Comparison of ENCODE assay signal across 8 cellular contexts in the genomic region with DNA sequence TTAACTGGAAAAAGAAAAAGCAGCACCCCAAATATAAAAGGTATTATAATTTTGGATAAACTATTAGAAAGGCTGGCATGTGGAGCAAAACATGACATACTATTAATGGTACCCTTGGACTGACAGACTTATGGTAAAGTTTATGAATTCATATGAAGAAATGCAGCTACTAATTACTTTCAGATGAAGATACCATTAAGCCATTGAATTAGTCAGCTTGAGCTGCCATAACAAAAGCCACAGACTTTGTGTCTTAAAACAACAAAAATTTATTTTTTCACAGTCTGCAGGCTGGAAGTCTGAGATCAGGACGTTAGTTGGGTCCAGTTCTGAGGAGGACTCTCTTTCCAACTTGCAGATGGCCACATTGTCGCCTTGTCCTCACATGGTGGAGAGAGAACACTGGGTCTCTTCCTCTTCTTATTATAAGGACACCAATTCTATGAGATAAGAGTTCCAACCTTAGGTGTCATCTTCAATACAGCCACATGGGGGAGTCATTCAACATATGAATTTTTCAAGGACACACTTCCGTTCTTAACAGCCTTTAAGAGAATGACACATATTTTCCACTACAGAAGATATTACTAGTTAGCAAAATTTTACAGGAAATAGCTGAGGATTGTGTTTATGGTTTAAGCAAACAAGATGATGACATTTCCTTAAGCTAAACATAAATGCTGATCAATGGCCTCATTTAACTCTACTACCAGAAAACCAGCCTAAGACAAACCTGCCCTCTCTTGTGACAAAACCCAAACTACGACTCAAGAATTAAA. TPM values are rescaled to one million over a fixed set of nuclear protein-coding genes. Genes with fewer than 3 reads are reported as not detected.
DNase-seq lines count a peak whose midpoint lies in the region; ATAC-seq and TF ChIP-seq lines count a peak whose summit lies in the region.

No MANE protein-coding gene starts in this region.

- peaks cover 22% of the 10 kb centered on the region for H3K4me1 Mint-ChIP-seq in activated CD8-positive, alpha-beta T cell treated with anti-CD3 and anti-CD28 coated beads for 36 hours (ENCODE audit: low read depth)

- peaks cover 4% of the 10 kb centered on the region for H3K9me3 Mint-ChIP-seq in activated CD8-positive, alpha-beta T cell treated with anti-CD3 and anti-CD28 coated beads for 36 hours

- intact Hi-C loops in activated CD8-positive, alpha-beta T cell treated with anti-CD3 and anti-CD28 coated beads for 36 hours (cut with micrococcal nuclease), result loop anchor here (1.0 kb wide), 1 partner anchor 19 kb away; no protein-coding TSS in a partner anchor

- no peak overlapping the region for H3K9ac ChIP-seq in fibroblast of lung (ENCODE audit: insufficient read depth, low read length)

- no peaks in the 10 kb centered on the region for H3K9me3 ChIP-seq in fibroblast of lung (ENCODE audit: control insufficient read depth, insufficient read depth, low read depth, low read length)

- H3K27ac Mint-ChIP-seq in activated CD8-positive, alpha-beta T cell treated with anti-CD3 and anti-CD28 coated beads for 36 hours, result peak overlapping the region; percentile 85

- peak; percentile 74 for TF ChIP-seq CTCF in activated CD8-positive, alpha-beta T cell treated with anti-CD3 and anti-CD28 coated beads for 36 hours (IDR thresholded peaks at IDR 0.05)
- TF ChIP-seq CTCF in fibroblast of lung (conservative IDR thresholded peaks at IDR 0.05 in 1 of 2, IDR thresholded peaks at IDR 0.05 in 1 of 2; ENCODE audit: low read depth in 1 of 2, low read length in 2 of 2) (peak; percentile 56 to 66), omental fat pad (IDR thresholded peaks at IDR 0.05) (peak in 1 of 3 donors; percentile 9)

- peak; percentile 94 for DNase-seq in DMS53 treated with DMSO at 0.1 percent for 48 hours (lab: John Stamatoyannopoulos, UW; ENCODE audit: unreplicated experiment)
- DNase-seq in NCI-H526 treated with DMSO at 0.1 percent for 48 hours (lab: John Stamatoyannopoulos, UW), result peak; percentile 85
- peak; percentile 65 for DNase-seq in activated CD8-positive, alpha-beta T cell treated with anti-CD3 and anti-CD28 coated beads for 36 hours
- DNase-seq in fibroblast of lung (ENCODE audit: low read depth in 2 of 2), result peak; percentile 80 to 83
- DNase-seq in omental fat pad (ENCODE audit: low spot score), result no peak
- DNase-seq in NCI-H128 (lab: John Stamatoyannopoulos, UW; ENCODE audit: unreplicated experiment), result no peak

- H3K79me2 ChIP-seq in fibroblast of lung (ENCODE audit: control insufficient read depth, insufficient read depth, low read length), result no peaks in the 10 kb centered on the region

- H3K27me3 ChIP-seq in fibroblast of lung (ENCODE audit: control insufficient read depth, insufficient read depth, low read length), result no peaks in the 10 kb centered on the region

- CTCF ChIA-PET in activated CD8-positive, alpha-beta T cell treated with anti-CD3 and anti-CD28 coated beads for 36 hours (lab: Charles Lee), result interaction anchor here (0.7 to 2.6 kb wide), 18 partner anchors 9 to 742 kb away, joined by 3 to 19 read pairs (median 4); a partner anchor contains a TSS

- H3K4me1 ChIP-seq in fibroblast of lung (ENCODE audit: control insufficient read depth, extremely low read depth, insufficient read depth, low read length), result peaks cover 2% of the 10 kb centered on the region

- POLR2A ChIA-PET in activated CD8-positive, alpha-beta T cell treated with anti-CD3 and anti-CD28 coated beads for 36 hours (lab: Charles Lee), result interaction anchor here (0.6 to 0.8 kb wide), 2 partner anchors 21 to 565 kb away, joined by 3 read pairs; no protein-coding TSS in a partner anchor

- peak overlapping the region; percentile 84 for H2AFZ ChIP-seq in fibroblast of lung (ENCODE audit: low read length)

- H3K4me2 ChIP-seq in fibroblast of lung (ENCODE audit: extremely low read depth, insufficient read depth, low read length), result peak overlapping the region; percentile 6

- ATAC-seq in GM19452 (IDR thresholded peaks at IDR 0.05; ENCODE audit: unreplicated experiment), result peak; percentile 94
- peak; percentile 99 for ATAC-seq in HG03439 (IDR thresholded peaks at IDR 0.05; ENCODE audit: unreplicated experiment)
- ATAC-seq in activated CD8-positive, alpha-beta T cell treated with anti-CD3 and anti-CD28 coated beads for 36 hours, result peak; percentile 92
- ATAC-seq in omental fat pad (ENCODE audit: low FRiP score), result peak; percentile 70

- peak overlapping the region; percentile 39 for H3K4me3 Mint-ChIP-seq in activated CD8-positive, alpha-beta T cell treated with anti-CD3 and anti-CD28 coated beads for 36 hours

- H3K36me3 Mint-ChIP-seq in activated CD8-positive, alpha-beta T cell treated with anti-CD3 and anti-CD28 coated beads for 36 hours (ENCODE audit: low read depth), result no peaks in the 10 kb centered on the region

- no peaks in the 10 kb centered on the region for H3K27me3 Mint-ChIP-seq in activated CD8-positive, alpha-beta T cell treated with anti-CD3 and anti-CD28 coated beads for 36 hours

- H4K20me1 ChIP-seq in fibroblast of lung (ENCODE audit: control insufficient read depth, extremely low read depth, insufficient read depth, low read length), result no peaks in the 10 kb centered on the region

- no peak overlapping the region for H3K4me3 ChIP-seq in fibroblast of lung (replicated peaks in 1 of 4; ENCODE audit: control extremely low read depth in 1 of 4, insufficient read depth in 1 of 4, low read depth in 3 of 4, low read length in 4 of 4)

- H3K27ac ChIP-seq in fibroblast of lung (ENCODE audit: insufficient read depth, low read length), result peak overlapping the region; percentile 2

- H3K36me3 ChIP-seq in fibroblast of lung (ENCODE audit: control insufficient read depth, insufficient read depth, low read length), result no peaks in the 10 kb centered on the region

RNA-seq across cellular contexts. Expression of a gene that starts 56.1 kb away (rescaled TPM):
- 10 to 100 TPM; 83.4 to 90.6 TPM for total RNA-seq in activated CD8-positive, alpha-beta T cell treated with anti-CD3 and anti-CD28 coated beads for 36 hours
- total RNA-seq in fibroblast of lung, result 36.5 and 45.7 TPM in 2 replicates
- polyA plus RNA-seq in fibroblast of lung, result 45.7 and 48.6 TPM in 2 replicates
- polyA plus RNA-seq in fibroblast of lung (2012), result 42.8 and 52.6 TPM in 2 replicates
- 1.4 and 3.3 TPM in 2 replicates for polyA minus RNA-seq in fibroblast of lung (ENCODE audit: low replicate concordance)
- total RNA-seq in omental fat pad, result 10 to 100 TPM; 26.6 to 54.9 (median 38.1) TPM

Comparison
In these comparisons a context has a peak if more than half of its experiments do, and no peak if none do; other contexts are left out.
1. DNase-seq: peak in DMS53 treated with DMSO at 0.1 percent for 48 hours (single experiment), NCI-H526 treated with DMSO at 0.1 percent for 48 hours (single experiment), activated CD8-positive, alpha-beta T cell treated with anti-CD3 and anti-CD28 coated beads for 36 hours (single experiment) and fibroblast of lung (2 of 2); none in omental fat pad (single experiment) and NCI-H128 (single experiment).
2. Peak in every context shown above with its lines, with median percentiles within 50 percentile points of each other: ATAC-seq.